Comparison of ENCODE assay signal across 17 cellular contexts in genomic region chr5:40396312-40396711, GRCh38.
"Had no signal": no experiment of that assay in that cellular context is flagged by ENCODE, and none has a peak within 500 bp of the region (broad histone marks: within the 10 kb centered on the region; RNA-seq: fewer than 3 reads in every experiment).

No MANE protein-coding gene starts in this region.

- H3K4me3 Mint-ChIP-seq: dendritic cell treated with granulocyte-macrophage colony-stimulating factor and Interleukin-4, amounts not matched to agents 40 ng/mL and 50 ng/mL, for 4 days; effector memory CD8-positive, alpha-beta T cell; naive thymus-derived CD8-positive, alpha-beta T cell; stimulated activated memory B cell treated with anti-CD40 and anti-IgM and Interleukin-4, amounts not matched to agents 10 μg/mL and 1 μg/mL and 100 μg/mL, for 72 hours had no signal

- H3K4me1 ChIP-seq: psoas muscle, right lobe of liver had no signal

- H3K36me3 Mint-ChIP-seq: naive thymus-derived CD8-positive, alpha-beta T cell; stimulated activated memory B cell treated with anti-CD40 and anti-IgM and Interleukin-4, amounts not matched to agents 10 μg/mL and 1 μg/mL and 100 μg/mL, for 72 hours had no signal

- DNase-seq: effector memory CD8-positive, alpha-beta T cell; gastrocnemius medialis; glutamatergic neuron; islet precursor cell; mammary epithelial cell; naive thymus-derived CD8-positive, alpha-beta T cell; psoas muscle; retina; right lobe of liver; stimulated activated CD4-positive, alpha-beta T cell treated with anti-CD3 and anti-CD28 coated beads, Interleukin-4, amount 100 ng/mL, for 1 hour; trophoblast cell had no signal

- H3K27me3 Mint-ChIP-seq: dendritic cell treated with granulocyte-macrophage colony-stimulating factor and Interleukin-4, amounts not matched to agents 40 ng/mL and 50 ng/mL, for 4 days; effector memory CD8-positive, alpha-beta T cell; naive thymus-derived CD8-positive, alpha-beta T cell; stimulated activated memory B cell treated with anti-CD40 and anti-IgM and Interleukin-4, amounts not matched to agents 10 μg/mL and 1 μg/mL and 100 μg/mL, for 72 hours had no signal

- H3K27me3 ChIP-seq: esophagus muscularis mucosa, gastrocnemius medialis, neutrophil, right lobe of liver had no signal

- H3K36me3 ChIP-seq: esophagus muscularis mucosa, gastrocnemius medialis, neutrophil, right lobe of liver had no signal

- ATAC-seq: effector memory CD8-positive, alpha-beta T cell; gastrocnemius medialis; left lobe of liver; naive thymus-derived CD8-positive, alpha-beta T cell; psoas muscle; right lobe of liver; stimulated activated memory B cell treated with anti-CD40 and anti-IgM and Interleukin-4, amounts not matched to agents 10 μg/mL and 1 μg/mL and 100 μg/mL, for 72 hours had no signal

- H3K4me3 ChIP-seq: esophagus muscularis mucosa, gastrocnemius medialis, psoas muscle, right lobe of liver had no signal

- H3K27ac ChIP-seq: epithelial cell of prostate, esophagus muscularis mucosa, gastrocnemius medialis, neutrophil, psoas muscle, right lobe of liver had no signal

- H3K9me3 ChIP-seq: esophagus muscularis mucosa, gastrocnemius medialis, neutrophil, psoas muscle, right lobe of liver had no signal

- H3K9me3 Mint-ChIP-seq: dendritic cell treated with granulocyte-macrophage colony-stimulating factor and Interleukin-4, amounts not matched to agents 40 ng/mL and 50 ng/mL, for 4 days; effector memory CD8-positive, alpha-beta T cell; stimulated activated memory B cell treated with anti-CD40 and anti-IgM and Interleukin-4, amounts not matched to agents 10 μg/mL and 1 μg/mL and 100 μg/mL, for 72 hours had no signal

- H3K27ac Mint-ChIP-seq: dendritic cell treated with granulocyte-macrophage colony-stimulating factor and Interleukin-4, amounts not matched to agents 40 ng/mL and 50 ng/mL, for 4 days; effector memory CD8-positive, alpha-beta T cell; stimulated activated memory B cell treated with anti-CD40 and anti-IgM and Interleukin-4, amounts not matched to agents 10 μg/mL and 1 μg/mL and 100 μg/mL, for 72 hours had no signal
